Comparison of ENCODE assay signal across 25 cellular contexts in the genomic region with DNA sequence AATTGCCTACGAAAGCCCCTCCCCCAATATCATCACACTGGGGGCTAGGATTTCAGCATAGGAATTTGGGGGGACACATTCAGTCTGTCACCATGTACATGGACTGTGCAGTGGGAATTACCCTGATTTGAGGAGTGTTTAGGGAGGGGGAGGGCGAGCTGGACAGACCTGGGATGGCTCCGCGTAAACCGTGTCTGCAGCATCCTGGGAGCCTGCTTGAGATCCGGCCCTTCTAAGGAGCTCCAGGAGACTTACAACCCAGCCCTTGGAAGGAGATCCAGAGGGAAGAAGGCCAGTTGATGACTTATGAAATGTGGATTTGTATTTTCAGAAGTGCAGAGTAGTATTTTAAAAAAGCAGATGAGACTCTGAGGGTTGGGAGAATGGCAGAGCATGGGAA.
"Had no signal": no experiment of that assay in that cellular context is flagged by ENCODE, and none has a peak within 500 bp of the region (broad histone marks: within the 10 kb centered on the region; RNA-seq: fewer than 3 reads in every experiment).

No MANE protein-coding gene starts in this region.

- H3K36me3 ChIP-seq: heart right ventricle, lower lobe of right lung, right lobe of liver, suprapubic skin, thoracic aorta, tibial artery, uterus had no signal

- DNase-seq: heart right ventricle; kidney glomerular epithelial cell; left cardiac atrium; lower lobe of right lung; mammary epithelial cell; mesenchymal stem cell; naive B cell; nucleus accumbens; psoas muscle; right lobe of liver; stimulated activated CD4-positive, alpha-beta T cell treated with anti-CD3 and anti-CD28 coated beads, Interleukin-12 subunit alpha, Interleukin-12 subunit beta, amount 100 ng/mL, for 4 hours; stimulated activated CD4-positive, alpha-beta T cell treated with anti-CD3 and anti-CD28 coated beads, Interleukin-15, amount 100 ng/mL, for 24 hours; stimulated activated CD4-positive, alpha-beta T cell treated with anti-CD3 and anti-CD28 coated beads, Interleukin-4, amount 100 ng/mL, for 24 hours; stimulated activated naive CD4-positive, alpha-beta T cell; tibial artery; uterus had no signal

- H3K9ac ChIP-seq: parathyroid adenoma had no signal

- H3K4me1 ChIP-seq: lower lobe of right lung, parathyroid adenoma, psoas muscle, right lobe of liver, suprapubic skin, uterus had no signal

- H3K27me3 ChIP-seq: heart right ventricle, hepatocyte, right atrium auricular region, right lobe of liver, suprapubic skin, tibial artery, uterus had no signal

- H3K27ac ChIP-seq: heart right ventricle, hepatocyte, lower lobe of right lung, parathyroid adenoma, psoas muscle, right atrium auricular region, right lobe of liver, skin epidermis, suprapubic skin, thoracic aorta, tibial artery, uterus had no signal

- H3K9me3 ChIP-seq: heart right ventricle, lower lobe of right lung, psoas muscle, right atrium auricular region, right lobe of liver, suprapubic skin, thoracic aorta, tibial artery, uterus had no signal

- H3K4me3 ChIP-seq: heart right ventricle, hepatocyte, lower lobe of right lung, psoas muscle, right atrium auricular region, right lobe of liver, skin epidermis, suprapubic skin, thoracic aorta, tibial artery, uterus had no signal

- ATAC-seq: heart right ventricle; left cardiac atrium; left lobe of liver; lower lobe of right lung; natural killer cell treated with Interleukin-12 subunit alpha and Interleukin-12 subunit beta and Interleukin-15 and Interleukin-18, amount 100 ng/mL, for 72 hours; psoas muscle; right lobe of liver; stimulated activated effector memory CD8-positive, alpha-beta T cell treated with anti-CD3 and anti-CD28 coated beads, Interleukin-12 subunit alpha, Interleukin-12 subunit beta, amount 100 ng/mL, for 72 hours had no signal
